15 cellular contexts compared by ENCODE assay signal in genomic region chr13:113531041-113531873, GRCh38.
"Had no signal": no experiment of that assay in that cellular context is flagged by ENCODE, and none has a peak within 500 bp of the region (broad histone marks: within the 10 kb centered on the region; RNA-seq: fewer than 3 reads in every experiment).

No MANE protein-coding gene starts in this region.

- H3K9me3 ChIP-seq: gastroesophageal sphincter, neutrophil, right atrium auricular region, upper lobe of left lung had no signal

- H3K4me3 ChIP-seq: gastroesophageal sphincter, right atrium auricular region, smooth muscle cell, upper lobe of left lung had no signal

- H3K4me1 Mint-ChIP-seq: activated CD4-positive, alpha-beta memory T cell treated with anti-CD3 and anti-CD28 coated beads, Interleukin-2, amount 10 ng/mL, durations not matched to agents 7 days and 5 days; activated naive CD8-positive, alpha-beta T cell treated with anti-CD3 and anti-CD28 coated beads, Interleukin-2, amount 10 ng/mL, durations not matched to agents 7 days and 5 days had no signal

- H3K36me3 Mint-ChIP-seq: activated naive CD8-positive, alpha-beta T cell treated with anti-CD3 and anti-CD28 coated beads, Interleukin-2, amount 10 ng/mL, durations not matched to agents 7 days and 5 days had no signal

- H3K27me3 ChIP-seq: gastroesophageal sphincter, neutrophil, right atrium auricular region, upper lobe of left lung had no signal

- ATAC-seq: activated T-cell treated with anti-CD3 and anti-CD28 coated beads, Interleukin-2, amount 50 U/mL, for 72 hours; gastroesophageal sphincter had no signal

- H3K27ac Mint-ChIP-seq: activated CD4-positive, alpha-beta memory T cell treated with anti-CD3 and anti-CD28 coated beads, Interleukin-2, amount 10 ng/mL, durations not matched to agents 7 days and 5 days; activated naive CD8-positive, alpha-beta T cell treated with anti-CD3 and anti-CD28 coated beads, Interleukin-2, amount 10 ng/mL, durations not matched to agents 7 days and 5 days; activated T-cell treated with anti-CD3 and anti-CD28 coated beads, Interleukin-2, amount 50 U/mL, for 72 hours had no signal

- H3K9me3 Mint-ChIP-seq: activated CD4-positive, alpha-beta memory T cell treated with anti-CD3 and anti-CD28 coated beads, Interleukin-2, amount 10 ng/mL, durations not matched to agents 7 days and 5 days; activated naive CD8-positive, alpha-beta T cell treated with anti-CD3 and anti-CD28 coated beads, Interleukin-2, amount 10 ng/mL, durations not matched to agents 7 days and 5 days; activated T-cell treated with anti-CD3 and anti-CD28 coated beads, Interleukin-2, amount 50 U/mL, for 72 hours; naive B cell had no signal

- H3K27ac ChIP-seq: neutrophil, right atrium auricular region, upper lobe of left lung had no signal

- DNase-seq: activated CD4-positive, alpha-beta memory T cell treated with anti-CD3 and anti-CD28 coated beads, Interleukin-2, amount 10 ng/mL, durations not matched to agents 7 days and 5 days; activated naive CD8-positive, alpha-beta T cell treated with anti-CD3 and anti-CD28 coated beads, Interleukin-2, amount 10 ng/mL, durations not matched to agents 7 days and 5 days; activated T-cell treated with anti-CD3 and anti-CD28 coated beads, Interleukin-2, amount 50 U/mL, for 72 hours; anterior cingulate cortex; left ventricle myocardium superior; naive B cell; stimulated activated naive CD4-positive, alpha-beta T cell; substantia nigra; T-helper 9 cell; upper lobe of left lung had no signal

- H3K4me3 Mint-ChIP-seq: activated CD4-positive, alpha-beta memory T cell treated with anti-CD3 and anti-CD28 coated beads, Interleukin-2, amount 10 ng/mL, durations not matched to agents 7 days and 5 days; activated naive CD8-positive, alpha-beta T cell treated with anti-CD3 and anti-CD28 coated beads, Interleukin-2, amount 10 ng/mL, durations not matched to agents 7 days and 5 days; activated T-cell treated with anti-CD3 and anti-CD28 coated beads, Interleukin-2, amount 50 U/mL, for 72 hours; naive B cell had no signal

- FAIRE-seq: bronchial epithelial cell had no signal

- H3K27me3 Mint-ChIP-seq: activated CD4-positive, alpha-beta memory T cell treated with anti-CD3 and anti-CD28 coated beads, Interleukin-2, amount 10 ng/mL, durations not matched to agents 7 days and 5 days; activated naive CD8-positive, alpha-beta T cell treated with anti-CD3 and anti-CD28 coated beads, Interleukin-2, amount 10 ng/mL, durations not matched to agents 7 days and 5 days; naive B cell had no signal

- H3K4me2 ChIP-seq: smooth muscle cell had no signal
